In the genomic region with DNA sequence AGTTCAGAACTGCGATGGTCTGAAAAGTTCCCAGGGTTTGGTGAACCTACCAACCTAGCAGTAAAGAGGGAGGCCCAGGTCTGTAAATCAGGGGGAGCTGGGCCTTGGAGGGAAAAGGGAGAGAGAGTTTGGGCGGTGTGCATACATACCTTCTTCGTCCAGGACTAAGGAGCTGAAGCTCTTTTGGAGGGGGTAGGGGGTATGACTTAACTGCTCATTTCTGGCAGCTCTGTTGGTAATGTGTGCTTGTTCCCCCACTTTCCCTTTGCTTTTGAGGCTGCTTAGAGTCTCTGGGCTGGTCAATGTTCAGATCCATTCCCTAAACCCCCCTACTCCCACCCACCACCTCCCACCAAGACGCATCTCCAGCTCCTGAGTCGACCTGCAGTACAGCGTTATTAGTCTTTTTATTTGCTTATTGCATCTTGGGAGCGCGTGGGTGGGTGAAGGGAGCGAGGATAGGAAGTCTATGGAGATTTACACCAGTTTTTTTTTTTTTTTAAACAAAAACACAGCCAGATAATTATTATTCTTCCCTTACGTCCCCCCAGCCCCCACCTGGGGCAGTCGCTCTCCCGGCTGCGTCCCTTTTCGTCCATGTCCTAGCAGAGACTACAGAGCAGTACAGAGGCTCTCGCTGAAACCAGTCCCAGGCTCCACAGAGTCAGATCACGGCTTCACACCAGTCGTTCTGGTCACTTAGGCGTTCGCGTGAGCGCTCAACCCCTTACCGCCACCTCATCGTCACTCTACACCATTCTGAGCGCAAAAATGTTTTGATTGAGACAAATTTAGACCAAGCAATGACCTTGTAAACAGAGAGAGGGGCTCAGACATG, we compare ENCODE assay signal across 8 cellular contexts. TPM values are rescaled to one million over a fixed set of nuclear protein-coding genes. Genes with fewer than 3 reads are reported as not detected.
A peak's percentile ranks its signal among the peaks of the same experiment; 100 is the strongest.
DNase-seq lines count a peak whose midpoint lies in the region; ATAC-seq and TF ChIP-seq lines count a peak whose summit lies in the region.

No MANE protein-coding gene starts in this region.

- H3K36me3 ChIP-seq in iPS-15b (ENCODE audit: control insufficient read depth, insufficient read depth, low read length) (peaks cover 3% of the 10 kb centered on the region), smooth muscle cell (ENCODE audit: low read depth) (no peaks in the 10 kb centered on the region)

- H2AFZ ChIP-seq in smooth muscle cell (ENCODE audit: low read depth): peak overlapping the region; percentile 20

- peaks cover 44% of the 10 kb centered on the region for H3K27me3 ChIP-seq in iPS-15b (ENCODE audit: control insufficient read depth, insufficient read depth, low read length)
- peaks cover 26% of the 10 kb centered on the region for H3K27me3 ChIP-seq in smooth muscle cell (ENCODE audit: low read depth)

- peaks cover 10% of the 10 kb centered on the region for H3K79me2 ChIP-seq in smooth muscle cell (ENCODE audit: low read depth)

- TF ChIP-seq CTCF in smooth muscle cell (IDR thresholded peaks at IDR 0.05; ENCODE audit: borderline replicate concordance, insufficient read depth, poor library complexity, severe bottlenecking): no peak

- no peaks in the 10 kb centered on the region for H3F3A ChIP-seq in smooth muscle cell (ENCODE audit: low read depth)

- H3K9me3 ChIP-seq in iPS-15b (ENCODE audit: control insufficient read depth, insufficient read depth, low read length): no peaks in the 10 kb centered on the region
- H3K9me3 ChIP-seq in smooth muscle cell (replicated peaks; ENCODE audit: low read depth): no peaks in the 10 kb centered on the region

- peak overlapping the region; percentile 90 for H3K4me2 ChIP-seq in smooth muscle cell

- H3K9ac ChIP-seq in iPS-15b (ENCODE audit: low read depth, low read length) (no peak overlapping the region), smooth muscle cell (ENCODE audit: low read depth) (peak overlapping the region; percentile 87)

- DNase-seq in NCI-H1417 (lab: John Stamatoyannopoulos, UW): peak in 2 of 3 experiments; percentile 1 to 41
- DNase-seq in NCI-H1417 treated with DMSO at 0.1 percent for 48 hours (lab: John Stamatoyannopoulos, UW): no peak
- peak; percentile 45 for DNase-seq in amniotic stem cell (lab: John Stamatoyannopoulos, UW)
- DNase-seq in smooth muscle cell (lab: John Stamatoyannopoulos, UW; ENCODE audit: unreplicated experiment): peak; percentile 27
- DNase-seq in NCI-H345 treated with DMSO at 0.1 percent for 48 hours (lab: John Stamatoyannopoulos, UW; ENCODE audit: unreplicated experiment): no peak
- DNase-seq in NCI-H146 (lab: John Stamatoyannopoulos, UW): no peak

- no peak for ATAC-seq in HG02852 (IDR thresholded peaks at IDR 0.05; ENCODE audit: unreplicated experiment)

- H3K27ac ChIP-seq in smooth muscle cell (ENCODE audit: low read depth): peak overlapping the region; percentile 91

- H3K4me3 ChIP-seq in iPS-15b (ENCODE audit: low read depth, low read length) (peak overlapping the region; percentile 92), smooth muscle cell (peak overlapping the region; percentile 85)

- no peaks in the 10 kb centered on the region for H4K20me1 ChIP-seq in smooth muscle cell (ENCODE audit: low read depth)

- H3K4me1 ChIP-seq in iPS-15b (ENCODE audit: control insufficient read depth, insufficient read depth, low read length) (peaks cover 16% of the 10 kb centered on the region), smooth muscle cell (ENCODE audit: low read depth) (peaks cover 18% of the 10 kb centered on the region)

- WGBS in smooth muscle cell (ENCODE audit: low lambda C conversion rate): 8% methylated on average over 24 of the region's 24 CpGs

RNA-seq across cellular contexts. Expression of gene PRRT1, which starts 0.9 kb away (rescaled TPM):
- 0.94 TPM in 1 of 2 replicates, not detected in the other for total RNA-seq in smooth muscle cell
- polyA plus RNA-seq in smooth muscle cell: 1.4 and 3.3 TPM in 2 replicates

RNA-seq across cellular contexts. Expression of gene PPT2, which starts 1.3 kb away (rescaled TPM):
- 13.3 and 17.5 TPM in 2 replicates for total RNA-seq in smooth muscle cell
- 15.7 and 17.8 TPM in 2 replicates for polyA plus RNA-seq in smooth muscle cell

RNA-seq across cellular contexts. Expression of gene EGFL8, which starts 11.8 kb away (rescaled TPM):
- 3.6 and 5.6 TPM in 2 replicates for total RNA-seq in smooth muscle cell
- polyA plus RNA-seq in smooth muscle cell: 4.3 and 8.2 TPM in 2 replicates

RNA-seq across cellular contexts. Expression of gene FKBPL, which starts 22.5 kb away (rescaled TPM):
- total RNA-seq in smooth muscle cell: 5.3 and 6.5 TPM in 2 replicates
- 5.4 and 7.7 TPM in 2 replicates for polyA plus RNA-seq in smooth muscle cell

RNA-seq across cellular contexts. Expression of gene AGPAT1, which starts 23.3 kb away (rescaled TPM):
- 60.5 and 71.1 TPM in 2 replicates for total RNA-seq in smooth muscle cell
- 51.8 and 52.4 TPM in 2 replicates for polyA plus RNA-seq in smooth muscle cell

Comparison
In these comparisons a context has a peak if more than half of its experiments do, and no peak if none do; other contexts are left out.
1. DNase-seq: peak in NCI-H1417 (2 of 3), amniotic stem cell (single experiment) and smooth muscle cell (single experiment); none in NCI-H1417 treated with DMSO at 0.1 percent for 48 hours (single experiment), NCI-H345 treated with DMSO at 0.1 percent for 48 hours (single experiment) and NCI-H146 (single experiment).